9 cellular contexts compared by ENCODE assay signal in genomic region chr14:21099596-21099985, GRCh38. TPM values are rescaled to one million over a fixed set of nuclear protein-coding genes. Genes with fewer than 3 reads are reported as not detected.
DNase-seq lines count a peak whose midpoint lies in the region; ATAC-seq, FAIRE-seq and TF ChIP-seq lines count a peak whose summit lies in the region.
"Had no signal": no experiment of that assay in that cellular context is flagged by ENCODE, and none has a peak within 500 bp of the region (broad histone marks: within the 10 kb centered on the region; RNA-seq: fewer than 3 reads in every experiment).

No MANE protein-coding gene starts in this region.

- H3K9me3 ChIP-seq in A549: no peaks in the 10 kb centered on the region
- H3K9me3 ChIP-seq in mammary epithelial cell (replicated peaks; ENCODE audit: insufficient read depth, low read length): no peaks in the 10 kb centered on the region

- no peak for FAIRE-seq in A549 (lab: Jason Lieb, UNC)

- H3K27me3 ChIP-seq in mammary epithelial cell (ENCODE audit: insufficient read depth, low read length): no peaks in the 10 kb centered on the region

- intact Hi-C loops in mammary epithelial cell (cut with micrococcal nuclease) (loop anchor here (5.0 kb wide), 1 partner anchor 487 kb away; no protein-coding TSS in a partner anchor), posterior vena cava (cut with DNase I) (no loop called here)

- in situ Hi-C loops in mammary epithelial cell (cut with MboI; ENCODE audit: low sequenced_read_pairs in 2 of 2): loop anchor here in 1 of 2 donors (10.0 to 25.0 kb wide), 2 partner anchors 85 to 412 kb away; partner anchors contain the start of genes ANG and RNASE4

- no TSS peak for BruUV-seq in mammary epithelial cell (replicated peaks; lab: Mats Ljungman, UMichigan)

- POLR2A ChIA-PET in A549 (lab: Yijun Ruan, JAX): no interaction called here
- POLR2A ChIA-PET in naive thymus-derived CD8-positive, alpha-beta T cell (lab: Charles Lee): no interaction called here

- 71% methylated on average over 5 of the region's 5 CpGs for WGBS in A549 (ENCODE audit: missing lambda C conversion rate)
- 40% methylated on average over 5 of the region's 5 CpGs for WGBS in mammary epithelial cell (ENCODE audit: low coverage, missing lambda C conversion rate)

- no peak for DNase-seq in A549 (ENCODE audit: low read depth in 1 of 2, low spot score in 1 of 2)
- no peak for DNase-seq in HFF-Myc (ENCODE audit: extremely low read depth, low read depth)
- no peak for DNase-seq in mammary epithelial cell
- no peak for DNase-seq in naive thymus-derived CD8-positive, alpha-beta T cell
- no peak for DNase-seq in cerebellar nuclear complex (lab: John Stamatoyannopoulos, UW)
- DNase-seq in posterior vena cava (ENCODE audit: low spot score): no peak
- DNase-seq: NCI-H1436 treated with DMSO at 0.1 percent for 48 hours had no signal

- peak overlapping the region; percentile 73 for H3K9ac ChIP-seq in mammary epithelial cell (ENCODE audit: insufficient read depth, low read length)

- H4K20me1 ChIP-seq in mammary epithelial cell (ENCODE audit: insufficient read depth, low read length): no peaks in the 10 kb centered on the region

- no peak for TF ChIP-seq POLR2A in A549 (IDR thresholded peaks at IDR 0.05; ENCODE audit: low read length)

- no peak for TF ChIP-seq RAD21 in A549 (conservative IDR thresholded peaks at IDR 0.05 in 1 of 2, IDR thresholded peaks at IDR 0.05 in 1 of 2)

- no peaks in the 10 kb centered on the region for H3K36me3 ChIP-seq in mammary epithelial cell (ENCODE audit: insufficient read depth, low read length)

- peak overlapping the region; percentile 83 to 99 for H3K27ac ChIP-seq in A549
- H3K27ac ChIP-seq in mammary epithelial cell (ENCODE audit: insufficient read depth, low read depth, low read length): peak overlapping the region; percentile 69

- no peak for TF ChIP-seq CTCF in A549 (IDR thresholded peaks at IDR 0.05)
- no peak for TF ChIP-seq CTCF in HFF-Myc (IDR thresholded peaks at IDR 0.05; ENCODE audit: low read depth, low read length, missing control alignments)
- TF ChIP-seq CTCF in mammary epithelial cell (conservative IDR thresholded peaks at IDR 0.05 in 1 of 2, IDR thresholded peaks at IDR 0.05 in 1 of 2; ENCODE audit: extremely low read depth in 1 of 2, insufficient read depth in 1 of 2, low read depth in 1 of 2, low read length in 2 of 2): no peak

- no peaks in the 10 kb centered on the region for H3K36me3 Mint-ChIP-seq in naive thymus-derived CD8-positive, alpha-beta T cell

- CTCF ChIA-PET in A549 (lab: Yijun Ruan, JAX): interaction anchor here (1.9 to 13.3 kb wide), 6 partner anchors 5 to 129 kb away, joined by 5 to 292 read pairs (median 218); partner anchors contain the start of gene ARHGEF40
- CTCF ChIA-PET in mammary epithelial cell (lab: Charles Lee; ENCODE audit: low non-redundant PET): no interaction called here

- H3K27me3 Mint-ChIP-seq in naive thymus-derived CD8-positive, alpha-beta T cell: peaks cover 0 to 2% (median 0%) of the 10 kb centered on the region in 5 donors

- H3K4me2 ChIP-seq in A549: peak overlapping the region; percentile 94
- peak overlapping the region; percentile 85 for H3K4me2 ChIP-seq in mammary epithelial cell (ENCODE audit: insufficient read depth, low read depth, low read length)

- dilution Hi-C loops in mammary epithelial cell (cut with HindIII; ENCODE audit: low sequenced_read_pairs): no loop called here

- no peaks in the 10 kb centered on the region for H3K9me3 Mint-ChIP-seq in naive thymus-derived CD8-positive, alpha-beta T cell

- TF ChIP-seq EP300 in A549 (IDR thresholded peaks at IDR 0.05): no peak

- H3K4me3 ChIP-seq in A549: peak overlapping the region; percentile 62
- H3K4me3 ChIP-seq in HFF-Myc (replicated peaks; ENCODE audit: low read depth, low read length): peak overlapping the region; percentile 50
- peak overlapping the region; percentile 62 to 79 (median 62) for H3K4me3 ChIP-seq in mammary epithelial cell (replicated peaks in 1 of 3; ENCODE audit: insufficient read depth in 1 of 3, low read depth in 2 of 3, low read length in 3 of 3)

- H3K4me1 ChIP-seq in A549 (peaks cover 62% of the 10 kb centered on the region), mammary epithelial cell (ENCODE audit: insufficient read depth, low read length) (peaks cover 49% of the 10 kb centered on the region)

- ATAC-seq in A549 (no peak), GM21576 (IDR thresholded peaks at IDR 0.05; ENCODE audit: unreplicated experiment) (no peak), HG03571 (IDR thresholded peaks at IDR 0.05; ENCODE audit: unreplicated experiment) (no peak)
- ATAC-seq in naive thymus-derived CD8-positive, alpha-beta T cell: no peak

- H2AFZ ChIP-seq in mammary epithelial cell (ENCODE audit: low read depth, low read length): peak overlapping the region; percentile 49

- H3K4me3 Mint-ChIP-seq in naive thymus-derived CD8-positive, alpha-beta T cell: peak overlapping the region; percentile 78 to 92 (median 86)

- H3K79me2 ChIP-seq in mammary epithelial cell (ENCODE audit: insufficient read depth, low read length): peaks cover 69% of the 10 kb centered on the region

- peaks cover 16 to 35% (median 29%) of the 10 kb centered on the region in 4 donors for H3K4me1 Mint-ChIP-seq in naive thymus-derived CD8-positive, alpha-beta T cell

- H3K27ac Mint-ChIP-seq in naive thymus-derived CD8-positive, alpha-beta T cell: peak overlapping the region; percentile 51 to 94 (median 86)

TF ChIP-seq in A549, 52 proteins besides CTCF, POLR2A, EP300 and RAD21 (continues in another document):
- TF ChIP-seq RFX5 (IDR thresholded peaks at IDR 0.05): no peak
- no peak for TF ChIP-seq NFE2L2 (conservative IDR thresholded peaks at IDR 0.05; ENCODE audit: low read length)
- no peak for TF ChIP-seq HOXB13 (CRISPR knock-in tag; IDR thresholded peaks at IDR 0.05; ENCODE audit: low read depth)
- TF ChIP-seq TFCP2L1 (CRISPR knock-in tag; IDR thresholded peaks at IDR 0.05): no peak

RNA-seq across cellular contexts. Expression of gene ZNF219, which starts 1.1 kb away (rescaled TPM):
- polyA plus RNA-seq in A549 (2011; rRNA removed) (17.3 and 18.5 TPM in 2 replicates), A549 (2017; fragmentation: RNase III; extraction: RNeasy Plus Mini Kit Qiagen cat#74134 plus additional on column Dnase treatment) (21.5 to 31.0 TPM (median 29.8 TPM) in 3 replicates), mammary epithelial cell (37.9 TPM)
- 27.7 and 44.4 TPM in 2 replicates for polyA plus RNA-seq in A549 (2012; cell fraction: cytosol; rRNA removed)
- 69.3 and 96.5 TPM in 2 replicates for polyA plus RNA-seq in A549 (2012; cell fraction: nucleus; rRNA removed)
- polyA minus RNA-seq in A549 (2011; rRNA and poly(A)+ RNA removed): 14.0 and 17.0 TPM in 2 replicates
- total RNA-seq in mammary epithelial cell (10 to 100 TPM; 25.0 to 62.1 TPM), posterior vena cava (10 to 100 TPM; 27.0 to 37.6 TPM)
- polyA minus RNA-seq in mammary epithelial cell: 4.9 TPM
- 1 to 10 TPM; 6.9 to 7.7 TPM for total RNA-seq in naive thymus-derived CD8-positive, alpha-beta T cell
- 1 to 10 TPM; 1.7 to 3.6 (median 1.8) TPM for polyA plus RNA-seq in naive thymus-derived CD8-positive, alpha-beta T cell

RNA-seq across cellular contexts. Expression of gene TMEM253, which starts 1.3 kb away (rescaled TPM):
- 0.81 and 1.0 TPM in 2 replicates for polyA plus RNA-seq in A549 (2011; rRNA removed)
- 0.33 and 0.45 TPM in 2 replicates for polyA plus RNA-seq in A549 (2012; cell fraction: cytosol; rRNA removed)
- polyA plus RNA-seq in A549 (2012; cell fraction: nucleus; rRNA removed): 0.55 and 0.61 TPM in 2 replicates
- polyA plus RNA-seq in A549 (2017; fragmentation: RNase III; extraction: RNeasy Plus Mini Kit Qiagen cat#74134 plus additional on column Dnase treatment): 0.54 to 0.83 TPM (median 0.64 TPM) in 3 replicates
- 0.45 and 0.73 TPM in 2 replicates for polyA minus RNA-seq in A549 (2011; rRNA and poly(A)+ RNA removed)
- total RNA-seq in mammary epithelial cell: 1 to 10 TPM in 1 of 2 donors, under 1 TPM in 1; 0.33 to 2.3 TPM
- polyA plus RNA-seq in mammary epithelial cell: 1.8 TPM
- not detected for polyA minus RNA-seq in mammary epithelial cell
- not detected for total RNA-seq in naive thymus-derived CD8-positive, alpha-beta T cell
- not detected for polyA plus RNA-seq in naive thymus-derived CD8-positive, alpha-beta T cell
- total RNA-seq in posterior vena cava: not detected

RNA-seq across cellular contexts. Expression of gene ARHGEF40, which starts 29.5 kb away (rescaled TPM):
- polyA plus RNA-seq in A549 (2011; rRNA removed): 7.8 and 12.9 TPM in 2 replicates
- polyA plus RNA-seq in A549 (2012; cell fraction: cytosol; rRNA removed): 11.9 and 15.3 TPM in 2 replicates
- 33.3 and 42.3 TPM in 2 replicates for polyA plus RNA-seq in A549 (2012; cell fraction: nucleus; rRNA removed)
- polyA plus RNA-seq in A549 (2017; fragmentation: RNase III; extraction: RNeasy Plus Mini Kit Qiagen cat#74134 plus additional on column Dnase treatment): 7.9 to 9.9 TPM (median 9.6 TPM) in 3 replicates
- 17.8 and 19.7 TPM in 2 replicates for polyA minus RNA-seq in A549 (2011; rRNA and poly(A)+ RNA removed)
- total RNA-seq in mammary epithelial cell: 10 to 100 TPM; 15.2 to 26.0 TPM
- polyA plus RNA-seq in mammary epithelial cell: 9.8 TPM
- polyA minus RNA-seq in mammary epithelial cell: 34.7 TPM
- total RNA-seq in naive thymus-derived CD8-positive, alpha-beta T cell: under 1 TPM; 0.08 to 0.36 TPM
- under 1 TPM; 0.03 to 0.45 (median 0.06) TPM for polyA plus RNA-seq in naive thymus-derived CD8-positive, alpha-beta T cell
- total RNA-seq in posterior vena cava: 10 to 100 TPM; 41.4 to 48.6 TPM

RNA-seq across cellular contexts. Expression of gene RNASE8, which starts 42.0 kb away (rescaled TPM):
- polyA plus RNA-seq in A549 (2011; rRNA removed): not detected in 2 replicates
- not detected in 2 replicates for polyA plus RNA-seq in A549 (2012; cell fraction: cytosol; rRNA removed)
- not detected in 2 replicates for polyA plus RNA-seq in A549 (2012; cell fraction: nucleus; rRNA removed)
- polyA plus RNA-seq in A549 (2017; fragmentation: RNase III; extraction: RNeasy Plus Mini Kit Qiagen cat#74134 plus additional on column Dnase treatment): not detected in 3 replicates
- not detected in 2 replicates for polyA minus RNA-seq in A549 (2011; rRNA and poly(A)+ RNA removed)
- not detected for total RNA-seq in mammary epithelial cell
- polyA plus RNA-seq in mammary epithelial cell: not detected
- polyA minus RNA-seq in mammary epithelial cell: not detected
- not detected for total RNA-seq in naive thymus-derived CD8-positive, alpha-beta T cell
- not detected for polyA plus RNA-seq in naive thymus-derived CD8-positive, alpha-beta T cell
- total RNA-seq in posterior vena cava: not detected

RNA-seq across cellular contexts. Expression of gene OR5AU1, which starts 56.3 kb away (rescaled TPM):
- polyA plus RNA-seq in A549 (2011; rRNA removed): not detected in 2 replicates
- polyA plus RNA-seq in A549 (2012; cell fraction: cytosol; rRNA removed): not detected in 2 replicates
- polyA plus RNA-seq in A549 (2012; cell fraction: nucleus; rRNA removed): not detected in 2 replicates
- polyA plus RNA-seq in A549 (2017; fragmentation: RNase III; extraction: RNeasy Plus Mini Kit Qiagen cat#74134 plus additional on column Dnase treatment): not detected in 3 replicates
- not detected in 2 replicates for polyA minus RNA-seq in A549 (2011; rRNA and poly(A)+ RNA removed)
- not detected for total RNA-seq in mammary epithelial cell
- not detected for polyA plus RNA-seq in mammary epithelial cell
- not detected for polyA minus RNA-seq in mammary epithelial cell
- total RNA-seq in naive thymus-derived CD8-positive, alpha-beta T cell: not detected
- not detected for polyA plus RNA-seq in naive thymus-derived CD8-positive, alpha-beta T cell
- not detected for total RNA-seq in posterior vena cava

Comparison
In these comparisons a context has a peak if more than half of its experiments do, and no peak if none do; other contexts are left out.
1. RNA of gene ARHGEF40, which starts 29.5 kb away (total RNA-seq): 41.4 to 48.6 TPM in posterior vena cava and 15.2 to 26.0 TPM in mammary epithelial cell; 0.08 to 0.36 TPM in naive thymus-derived CD8-positive, alpha-beta T cell; every median in the first group is over 10 times any median in the second.
2. Peak in every context shown above with its lines, with median percentiles within 50 percentile points of each other: H3K4me3 ChIP-seq.